In the genomic region with DNA sequence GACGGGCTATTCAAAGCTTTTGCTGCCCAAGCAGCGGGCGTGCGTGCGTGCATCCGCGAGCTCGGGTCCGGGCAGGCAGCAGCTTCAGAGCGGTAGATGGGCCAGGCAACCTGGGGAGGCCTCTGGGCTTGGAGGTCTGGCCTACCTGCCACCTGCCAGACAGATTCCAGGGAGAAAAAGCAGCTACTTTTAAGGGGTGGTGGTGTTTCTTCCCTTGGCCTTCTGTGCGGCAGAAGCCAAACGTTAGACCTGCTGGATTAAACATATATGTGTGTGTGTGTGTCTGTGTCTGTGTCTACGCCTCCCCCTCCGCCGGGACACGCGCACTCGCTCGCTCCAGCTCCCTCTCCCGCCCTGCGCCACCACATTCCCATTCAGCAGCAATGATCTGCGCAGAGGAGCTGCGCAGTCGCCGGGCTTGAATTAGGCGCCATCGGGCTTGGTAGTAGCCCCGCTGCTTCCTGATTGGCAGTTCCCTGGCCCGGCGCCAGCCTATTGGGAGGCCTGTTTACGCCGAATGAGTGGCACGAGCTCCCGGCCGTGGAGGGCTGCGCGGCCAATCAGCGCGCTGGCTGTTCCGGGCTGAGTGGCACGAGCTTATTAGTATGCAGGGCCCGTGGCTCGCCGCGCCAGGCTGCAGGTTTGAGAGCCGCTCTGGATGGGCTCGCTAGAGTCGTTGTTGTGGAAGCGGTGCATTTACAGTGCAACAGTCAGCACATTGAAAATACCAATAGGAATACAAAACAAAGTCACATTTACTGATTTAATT, we compare ENCODE assay signal across 1 cellular context.
TF ChIP-seq lines count a peak whose summit lies in the region.

TSS of gene BAHCC1 (plus strand) at position 627 of the 769 bp plus-strand sequence. CDS start 4,283 bp downstream, outside the sequence.

TF ChIP-seq in SK-N-SH, 30 proteins besides CTCF, POLR2A, EP300 and RAD21 (continued from another document):
- TF ChIP-seq, protein P1, sequence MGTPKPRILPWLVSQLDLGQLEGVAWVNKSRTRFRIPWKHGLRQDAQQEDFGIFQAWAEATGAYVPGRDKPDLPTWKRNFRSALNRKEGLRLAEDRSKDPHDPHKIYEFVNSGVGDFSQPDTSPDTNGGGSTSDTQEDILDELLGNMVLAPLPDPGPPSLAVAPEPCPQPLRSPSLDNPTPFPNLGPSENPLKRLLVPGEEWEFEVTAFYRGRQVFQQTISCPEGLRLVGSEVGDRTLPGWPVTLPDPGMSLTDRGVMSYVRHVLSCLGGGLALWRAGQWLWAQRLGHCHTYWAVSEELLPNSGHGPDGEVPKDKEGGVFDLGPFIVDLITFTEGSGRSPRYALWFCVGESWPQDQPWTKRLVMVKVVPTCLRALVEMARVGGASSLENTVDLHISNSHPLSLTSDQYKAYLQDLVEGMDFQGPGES (IDR thresholded peaks at IDR 0.05; ENCODE audit: low read depth, low read length): peak; percentile 63
- no peak for TF ChIP-seq MEF2A (IDR thresholded peaks at IDR 0.05; ENCODE audit: borderline replicate concordance, low read depth)
- 0 out of 2 replicates have a peak, but pooled peaks have one; percentile 11 for TF ChIP-seq SMC3 (IDR thresholded peaks at IDR 0.05; ENCODE audit: low read depth, low read length)
- no peak for TF ChIP-seq GATA2 (CRISPR knock-in tag; IDR thresholded peaks at IDR 0.05)
- TF ChIP-seq, protein P2, sequence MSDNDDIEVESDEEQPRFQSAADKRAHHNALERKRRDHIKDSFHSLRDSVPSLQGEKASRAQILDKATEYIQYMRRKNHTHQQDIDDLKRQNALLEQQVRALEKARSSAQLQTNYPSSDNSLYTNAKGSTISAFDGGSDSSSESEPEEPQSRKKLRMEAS (IDR thresholded peaks at IDR 0.05; ENCODE audit: low read depth): peak; percentile 96
- TF ChIP-seq, protein P3, sequence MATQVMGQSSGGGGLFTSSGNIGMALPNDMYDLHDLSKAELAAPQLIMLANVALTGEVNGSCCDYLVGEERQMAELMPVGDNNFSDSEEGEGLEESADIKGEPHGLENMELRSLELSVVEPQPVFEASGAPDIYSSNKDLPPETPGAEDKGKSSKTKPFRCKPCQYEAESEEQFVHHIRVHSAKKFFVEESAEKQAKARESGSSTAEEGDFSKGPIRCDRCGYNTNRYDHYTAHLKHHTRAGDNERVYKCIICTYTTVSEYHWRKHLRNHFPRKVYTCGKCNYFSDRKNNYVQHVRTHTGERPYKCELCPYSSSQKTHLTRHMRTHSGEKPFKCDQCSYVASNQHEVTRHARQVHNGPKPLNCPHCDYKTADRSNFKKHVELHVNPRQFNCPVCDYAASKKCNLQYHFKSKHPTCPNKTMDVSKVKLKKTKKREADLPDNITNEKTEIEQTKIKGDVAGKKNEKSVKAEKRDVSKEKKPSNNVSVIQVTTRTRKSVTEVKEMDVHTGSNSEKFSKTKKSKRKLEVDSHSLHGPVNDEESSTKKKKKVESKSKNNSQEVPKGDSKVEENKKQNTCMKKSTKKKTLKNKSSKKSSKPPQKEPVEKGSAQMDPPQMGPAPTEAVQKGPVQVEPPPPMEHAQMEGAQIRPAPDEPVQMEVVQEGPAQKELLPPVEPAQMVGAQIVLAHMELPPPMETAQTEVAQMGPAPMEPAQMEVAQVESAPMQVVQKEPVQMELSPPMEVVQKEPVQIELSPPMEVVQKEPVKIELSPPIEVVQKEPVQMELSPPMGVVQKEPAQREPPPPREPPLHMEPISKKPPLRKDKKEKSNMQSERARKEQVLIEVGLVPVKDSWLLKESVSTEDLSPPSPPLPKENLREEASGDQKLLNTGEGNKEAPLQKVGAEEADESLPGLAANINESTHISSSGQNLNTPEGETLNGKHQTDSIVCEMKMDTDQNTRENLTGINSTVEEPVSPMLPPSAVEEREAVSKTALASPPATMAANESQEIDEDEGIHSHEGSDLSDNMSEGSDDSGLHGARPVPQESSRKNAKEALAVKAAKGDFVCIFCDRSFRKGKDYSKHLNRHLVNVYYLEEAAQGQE (IDR thresholded peaks at IDR 0.05; ENCODE audit: low read depth, low read length): peak; percentile 40; the same call in 1 of the 2 replicates
- TF ChIP-seq, protein P4, sequence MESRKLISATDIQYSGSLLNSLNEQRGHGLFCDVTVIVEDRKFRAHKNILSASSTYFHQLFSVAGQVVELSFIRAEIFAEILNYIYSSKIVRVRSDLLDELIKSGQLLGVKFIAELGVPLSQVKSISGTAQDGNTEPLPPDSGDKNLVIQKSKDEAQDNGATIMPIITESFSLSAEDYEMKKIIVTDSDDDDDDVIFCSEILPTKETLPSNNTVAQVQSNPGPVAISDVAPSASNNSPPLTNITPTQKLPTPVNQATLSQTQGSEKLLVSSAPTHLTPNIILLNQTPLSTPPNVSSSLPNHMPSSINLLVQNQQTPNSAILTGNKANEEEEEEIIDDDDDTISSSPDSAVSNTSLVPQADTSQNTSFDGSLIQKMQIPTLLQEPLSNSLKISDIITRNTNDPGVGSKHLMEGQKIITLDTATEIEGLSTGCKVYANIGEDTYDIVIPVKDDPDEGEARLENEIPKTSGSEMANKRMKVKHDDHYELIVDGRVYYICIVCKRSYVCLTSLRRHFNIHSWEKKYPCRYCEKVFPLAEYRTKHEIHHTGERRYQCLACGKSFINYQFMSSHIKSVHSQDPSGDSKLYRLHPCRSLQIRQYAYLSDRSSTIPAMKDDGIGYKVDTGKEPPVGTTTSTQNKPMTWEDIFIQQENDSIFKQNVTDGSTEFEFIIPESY (IDR thresholded peaks at IDR 0.05; ENCODE audit: borderline replicate concordance, low read depth): 0 out of 2 replicates have a peak, but pooled peaks have one; percentile 17
- peak; percentile 58; the same call in 1 of the 2 replicates for TF ChIP-seq RCOR1 (IDR thresholded peaks at IDR 0.05; ENCODE audit: low read length)
- TF ChIP-seq FOXJ3 (CRISPR knock-in tag; IDR thresholded peaks at IDR 0.05): peak; percentile 77; the same call in 1 of the 2 replicates
- TF ChIP-seq TAF1 (IDR thresholded peaks at IDR 0.05; ENCODE audit: borderline replicate concordance, low read depth, low read length): peak; percentile 96
- no peak for TF ChIP-seq GABPA (IDR thresholded peaks at IDR 0.05; ENCODE audit: low read depth)
- no peak for TF ChIP-seq TEAD4 (IDR thresholded peaks at IDR 0.05; ENCODE audit: borderline replicate concordance, insufficient read depth)
- no peak for TF ChIP-seq YY1 (IDR thresholded peaks at IDR 0.05; ENCODE audit: low read depth)
- TF ChIP-seq USF2 (IDR thresholded peaks at IDR 0.05; ENCODE audit: borderline replicate concordance, low read depth, low read length): no peak
- TF ChIP-seq, protein P5, sequence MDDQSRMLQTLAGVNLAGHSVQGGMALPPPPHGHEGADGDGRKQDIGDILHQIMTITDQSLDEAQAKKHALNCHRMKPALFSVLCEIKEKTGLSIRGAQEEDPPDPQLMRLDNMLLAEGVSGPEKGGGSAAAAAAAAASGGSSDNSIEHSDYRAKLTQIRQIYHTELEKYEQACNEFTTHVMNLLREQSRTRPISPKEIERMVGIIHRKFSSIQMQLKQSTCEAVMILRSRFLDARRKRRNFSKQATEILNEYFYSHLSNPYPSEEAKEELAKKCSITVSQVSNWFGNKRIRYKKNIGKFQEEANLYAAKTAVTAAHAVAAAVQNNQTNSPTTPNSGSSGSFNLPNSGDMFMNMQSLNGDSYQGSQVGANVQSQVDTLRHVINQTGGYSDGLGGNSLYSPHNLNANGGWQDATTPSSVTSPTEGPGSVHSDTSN (IDR thresholded peaks at IDR 0.05): peak; percentile 100
